ENCODE assay signal across 24 cellular contexts in genomic region chr9:136344544-136345280, GRCh38. TPM values are rescaled to one million over a fixed set of nuclear protein-coding genes. Genes with fewer than 3 reads are reported as not detected.
DNase-seq lines count a peak whose midpoint lies in the region; ATAC-seq and TF ChIP-seq lines count a peak whose summit lies in the region.
"Had no signal": no experiment of that assay in that cellular context is flagged by ENCODE, and none has a peak within 500 bp of the region (broad histone marks: within the 10 kb centered on the region; RNA-seq: fewer than 3 reads in every experiment).

No MANE protein-coding gene starts in this region.

- no peak overlapping the region for H3K4me2 ChIP-seq in BLaER1

- no peak for TF ChIP-seq CTCF in endothelial cell (IDR thresholded peaks at IDR 0.05; ENCODE audit: unreplicated experiment)
- TF ChIP-seq CTCF in spleen (IDR thresholded peaks at IDR 0.05 in 8 of 11, conservative IDR thresholded peaks at IDR 0.05 in 3 of 11): no peak
- TF ChIP-seq CTCF in uterus (IDR thresholded peaks at IDR 0.05): no peak

- H3K9ac ChIP-seq in BLaER1: 0 out of 2 replicates have a peak overlapping the region, but pooled peaks have one; percentile 7
- peak overlapping the region; percentile 68 for H3K9ac ChIP-seq in NT2/D1 (ENCODE audit: insufficient read length, low read depth)

- H3K4me3 ChIP-seq in BLaER1 (no peak overlapping the region), NT2/D1 (ENCODE audit: insufficient read length, low read depth) (no peak overlapping the region), spleen (peak overlapping the region in 2 of 8 donors; percentile 37 to 54), uterus (no peak overlapping the region)
- H3K4me3 ChIP-seq: body of pancreas, thyroid gland had no signal

- no peaks in the 10 kb centered on the region for H3K4me1 Mint-ChIP-seq in endothelial cell (ENCODE audit: unreplicated experiment)
- H3K4me1 Mint-ChIP-seq: activated CD4-positive, alpha-beta memory T cell treated with anti-CD3 and anti-CD28 coated beads, Interleukin-2, amount 10 ng/mL, durations not matched to agents 7 days and 5 days had no signal

- H3K27me3 ChIP-seq in BLaER1 (no peaks in the 10 kb centered on the region), NT2/D1 (ENCODE audit: insufficient read depth, insufficient read length) (no peaks in the 10 kb centered on the region), spleen (replicated peaks in 1 of 7) (no peaks in the 10 kb centered on the region), uterus (no peaks in the 10 kb centered on the region)
- H3K27me3 ChIP-seq: body of pancreas, esophagus muscularis mucosa, SJCRH30, thyroid gland had no signal

- H3K4me3 Mint-ChIP-seq in endothelial cell (ENCODE audit: unreplicated experiment): peak overlapping the region; percentile 47
- H3K4me3 Mint-ChIP-seq: activated CD4-positive, alpha-beta memory T cell treated with anti-CD3 and anti-CD28 coated beads, Interleukin-2, amount 10 ng/mL, durations not matched to agents 7 days and 5 days; activated T-cell treated with anti-CD3 and anti-CD28 coated beads, Interleukin-2, amount 50 U/mL, for 4 hours; naive thymus-derived CD8-positive, alpha-beta T cell had no signal

- H3K27ac Mint-ChIP-seq in endothelial cell (ENCODE audit: unreplicated experiment): peak overlapping the region; percentile 48
- H3K27ac Mint-ChIP-seq: activated CD4-positive, alpha-beta memory T cell treated with anti-CD3 and anti-CD28 coated beads, Interleukin-2, amount 10 ng/mL, durations not matched to agents 7 days and 5 days had no signal

- no peak for TF ChIP-seq POLR2A in spleen (IDR thresholded peaks at IDR 0.05)
- TF ChIP-seq POLR2A in uterus (IDR thresholded peaks at IDR 0.05): no peak

- no peaks in the 10 kb centered on the region for H3K9me3 Mint-ChIP-seq in endothelial cell (ENCODE audit: unreplicated experiment)
- H3K9me3 Mint-ChIP-seq: activated CD4-positive, alpha-beta memory T cell treated with anti-CD3 and anti-CD28 coated beads, Interleukin-2, amount 10 ng/mL, durations not matched to agents 7 days and 5 days; activated T-cell treated with anti-CD3 and anti-CD28 coated beads, Interleukin-2, amount 50 U/mL, for 4 hours; naive thymus-derived CD8-positive, alpha-beta T cell had no signal

- 66 to 76% (median 69%) methylated on average over 17 to 21 of the region's 21 CpGs for WGBS in spleen, 5 donors

- no peak for DNase-seq in NT2/D1 (ENCODE audit: low read depth, low spot score)
- DNase-seq in endothelial cell (ENCODE audit: low spot score): no peak
- DNase-seq in spleen: no peak
- DNase-seq in uterus: no peak
- DNase-seq in pons (ENCODE audit: low spot score): no peak
- no peak for DNase-seq in sciatic nerve (ENCODE audit: low spot score)
- DNase-seq: activated CD4-positive, alpha-beta memory T cell treated with anti-CD3 and anti-CD28 coated beads, Interleukin-2, amount 10 ng/mL, durations not matched to agents 7 days and 5 days; activated naive CD4-positive, alpha-beta T cell treated with anti-CD3 and anti-CD28 coated beads, Interleukin-2, amount 50 U/mL, for 16 hours; activated T-cell treated with anti-CD3 and anti-CD28 coated beads, Interleukin-2, amount 50 U/mL, for 4 hours; body of pancreas; KG1; naive thymus-derived CD8-positive, alpha-beta T cell; NCI-H1048; NCI-H2107; NCI-H526 treated with DMSO at 0.1 percent for 48 hours; thyroid gland had no signal

- H4K20me1 ChIP-seq in BLaER1: peaks cover 98% of the 10 kb centered on the region

- H3K9me3 ChIP-seq in BLaER1 (no peaks in the 10 kb centered on the region), NT2/D1 (ENCODE audit: insufficient read depth, low read length) (no peaks in the 10 kb centered on the region), spleen (no peaks in the 10 kb centered on the region), uterus (no peaks in the 10 kb centered on the region)
- H3K9me3 ChIP-seq: body of pancreas, esophagus muscularis mucosa, SJCRH30, thyroid gland had no signal

- H3K4me1 ChIP-seq in BLaER1 (peaks cover 78% of the 10 kb centered on the region), NT2/D1 (ENCODE audit: insufficient read depth, insufficient read length) (peaks cover 42% of the 10 kb centered on the region), spleen (peaks cover 18 to 69% (median 54%) of the 10 kb centered on the region in 6 donors), uterus (no peaks in the 10 kb centered on the region)

- ATAC-seq in HG03025 (IDR thresholded peaks at IDR 0.05; ENCODE audit: low FRiP score, unreplicated experiment) (no peak), sciatic nerve (no peak)
- ATAC-seq: activated T-cell treated with anti-CD3 and anti-CD28 coated beads, Interleukin-2, amount 50 U/mL, for 4 hours; body of pancreas; naive thymus-derived CD8-positive, alpha-beta T cell had no signal

- H3K27ac ChIP-seq in BLaER1 (no peak overlapping the region), spleen (peak overlapping the region in 7 of 8 donors; percentile 43 to 83 (median 79)), uterus (no peak overlapping the region)
- H3K27ac ChIP-seq: body of pancreas, thyroid gland had no signal

- peaks cover 10% of the 10 kb centered on the region for H3K27me3 Mint-ChIP-seq in endothelial cell (ENCODE audit: unreplicated experiment)
- H3K27me3 Mint-ChIP-seq: activated CD4-positive, alpha-beta memory T cell treated with anti-CD3 and anti-CD28 coated beads, Interleukin-2, amount 10 ng/mL, durations not matched to agents 7 days and 5 days; naive thymus-derived CD8-positive, alpha-beta T cell had no signal

- intact Hi-C loops in spleen (cut with DNase I; ENCODE audit: low total_unique reads) (no loop called here), uterus (cut with DNase I; ENCODE audit: low total_unique reads) (no loop called here), sciatic nerve (cut with DNase I) (no loop called here)

- H3K36me3 ChIP-seq in BLaER1 (peaks cover 89% of the 10 kb centered on the region), NT2/D1 (ENCODE audit: insufficient read depth, insufficient read length, low read length) (peaks cover 44% of the 10 kb centered on the region), spleen (peaks cover 0 to 4% (median 0%) of the 10 kb centered on the region in 6 donors), uterus (no peaks in the 10 kb centered on the region)
- H3K36me3 ChIP-seq: thyroid gland had no signal

- no peaks in the 10 kb centered on the region for H3K36me3 Mint-ChIP-seq in endothelial cell (ENCODE audit: low read depth, unreplicated experiment)
- H3K36me3 Mint-ChIP-seq: naive thymus-derived CD8-positive, alpha-beta T cell had no signal

RNA-seq across cellular contexts. Expression of gene GPSM1, which starts 17.4 kb away (rescaled TPM):
- 31.7 TPM for total RNA-seq in endothelial cell (ENCODE audit: unreplicated experiment)
- total RNA-seq in spleen: 10 to 100 TPM in 5 of 7 donors, 1 to 10 TPM in 2; 9.5 to 27.9 (median 14.3) TPM
- 10 to 100 TPM in 1 of 3 donors, 1 to 10 TPM in 2; 4.5 to 20.5 (median 9.3) TPM for polyA plus RNA-seq in spleen
- total RNA-seq in uterus: 10 to 100 TPM in 2 of 4 donors, 1 to 10 TPM in 2; 4.4 to 43.6 (median 24.1) TPM
- total RNA-seq in sciatic nerve: 43.7 TPM
- total RNA-seq: OCI-LY7 had no signal

RNA-seq across cellular contexts. Expression of gene DNLZ, which starts 18.8 kb away (rescaled TPM):
- total RNA-seq in endothelial cell (ENCODE audit: unreplicated experiment) (14.5 TPM), spleen (10 to 100 TPM; 15.8 to 29.8 (median 22.7) TPM), uterus (10 to 100 TPM in 3 of 4 donors, 1 to 10 TPM in 1; 6.8 to 29.4 (median 27.3) TPM), sciatic nerve (24.6 TPM)
- 10 to 100 TPM; 20.5 to 24.0 (median 22.0) TPM for polyA plus RNA-seq in spleen

RNA-seq across cellular contexts. Expression of gene CARD9, which starts 28.8 kb away (rescaled TPM):
- 0.41 TPM for total RNA-seq in endothelial cell (ENCODE audit: unreplicated experiment)
- total RNA-seq in spleen: 10 to 100 TPM; 11.6 to 25.5 (median 19.5) TPM
- 10 to 100 TPM in 2 of 3 donors, 1 to 10 TPM in 1; 5.7 to 17.3 (median 16.1) TPM for polyA plus RNA-seq in spleen
- total RNA-seq in uterus: 10 to 100 TPM in 1 of 4 donors, 1 to 10 TPM in 2, under 1 TPM in 1; under 0.01 to 10.6 (median 2.5) TPM
- 4.0 TPM for total RNA-seq in sciatic nerve

RNA-seq across cellular contexts. Expression of gene CCDC187, which starts 40.8 kb away (rescaled TPM):
- total RNA-seq in endothelial cell (ENCODE audit: unreplicated experiment): 0.05 TPM
- under 1 TPM in 5 of 7 donors, not detected in 2; 0.03 to 0.15 (median 0.10) TPM for total RNA-seq in spleen
- under 1 TPM; 0.10 to 0.20 (median 0.13) TPM for polyA plus RNA-seq in spleen
- total RNA-seq in uterus: 1 to 10 TPM in 2 of 4 donors, under 1 TPM in 2; 0.27 to 5.1 (median 2.2) TPM
- total RNA-seq in sciatic nerve: 0.13 TPM
- total RNA-seq: activated CD4-positive, alpha-beta memory T cell treated with anti-CD3 and anti-CD28 coated beads, Interleukin-2, amount 10 ng/mL, durations not matched to agents 7 days and 5 days; Daoy; esophagus muscularis mucosa; naive thymus-derived CD8-positive, alpha-beta T cell; OCI-LY7; posterior vena cava; SJCRH30; T-helper 2 cell treated with Interferon-gamma antibody and Interleukin-4, amounts not matched to agents 100 ng/mL and 5 ng/mL, for 36 hours had no signal
- polyA plus RNA-seq: naive thymus-derived CD8-positive, alpha-beta T cell had no signal

RNA-seq across cellular contexts. Expression of gene SNAPC4, which starts 55.3 kb away (rescaled TPM):
- total RNA-seq in endothelial cell (ENCODE audit: unreplicated experiment) (13.5 TPM), spleen (10 to 100 TPM in 4 of 7 donors, 1 to 10 TPM in 3; 6.4 to 14.5 (median 10.3) TPM), uterus (10 to 100 TPM in 2 of 4 donors, 1 to 10 TPM in 1, under 1 TPM in 1; 0.51 to 12.5 (median 7.7) TPM), sciatic nerve (9.9 TPM)
- polyA plus RNA-seq in spleen: 10 to 100 TPM in 1 of 3 donors, 1 to 10 TPM in 2; 4.6 to 13.6 (median 9.4) TPM

Comparison
In these comparisons a context has a peak if more than half of its experiments do, and no peak if none do; other contexts are left out.
1. H3K27ac ChIP-seq: peak in spleen (7 of 8); none in BLaER1 (single experiment) and uterus (0 of 2).